ENCODE assay signal across 1 cellular context in genomic region chr20:34403908-34404307, GRCh38.
TF ChIP-seq lines count a peak whose summit lies in the region.

No MANE protein-coding gene starts in this region.

TF ChIP-seq in HepG2, 621 proteins besides CTCF, POLR2A, EP300 and RAD21 (continued from another document):
- TF ChIP-seq ZBTB40 (IDR thresholded peaks at IDR 0.05), result no peak
- no peak for TF ChIP-seq ZBTB40 (CRISPR knock-in tag; IDR thresholded peaks at IDR 0.05)
- TF ChIP-seq ZNF296 (CRISPR knock-in tag; conservative IDR thresholded peaks at IDR 0.05), result no peak
- TF ChIP-seq ATF6 (CRISPR knock-in tag; conservative IDR thresholded peaks at IDR 0.05), result no peak
- TF ChIP-seq MED1 (CRISPR knock-in tag; IDR thresholded peaks at IDR 0.05), result no peak
- no peak for TF ChIP-seq GMEB1 (CRISPR knock-in tag; IDR thresholded peaks at IDR 0.05; ENCODE audit: borderline replicate concordance)
- no peak for TF ChIP-seq GMEB2 (CRISPR knock-in tag; IDR thresholded peaks at IDR 0.05; ENCODE audit: low read depth)
- TF ChIP-seq ATF7 (IDR thresholded peaks at IDR 0.05), result no peak
- TF ChIP-seq ATF7 (CRISPR knock-in tag; IDR thresholded peaks at IDR 0.05), result no peak
TF ChIP-seq in HepG2: peak in this region for 0.
